1 cellular context compared by ENCODE assay signal in genomic region chr3:43286115-43286885, GRCh38.
A peak's percentile ranks its signal among the peaks of the same experiment; 100 is the strongest.
TF ChIP-seq lines count a peak whose summit lies in the region.

A gene with protein sequence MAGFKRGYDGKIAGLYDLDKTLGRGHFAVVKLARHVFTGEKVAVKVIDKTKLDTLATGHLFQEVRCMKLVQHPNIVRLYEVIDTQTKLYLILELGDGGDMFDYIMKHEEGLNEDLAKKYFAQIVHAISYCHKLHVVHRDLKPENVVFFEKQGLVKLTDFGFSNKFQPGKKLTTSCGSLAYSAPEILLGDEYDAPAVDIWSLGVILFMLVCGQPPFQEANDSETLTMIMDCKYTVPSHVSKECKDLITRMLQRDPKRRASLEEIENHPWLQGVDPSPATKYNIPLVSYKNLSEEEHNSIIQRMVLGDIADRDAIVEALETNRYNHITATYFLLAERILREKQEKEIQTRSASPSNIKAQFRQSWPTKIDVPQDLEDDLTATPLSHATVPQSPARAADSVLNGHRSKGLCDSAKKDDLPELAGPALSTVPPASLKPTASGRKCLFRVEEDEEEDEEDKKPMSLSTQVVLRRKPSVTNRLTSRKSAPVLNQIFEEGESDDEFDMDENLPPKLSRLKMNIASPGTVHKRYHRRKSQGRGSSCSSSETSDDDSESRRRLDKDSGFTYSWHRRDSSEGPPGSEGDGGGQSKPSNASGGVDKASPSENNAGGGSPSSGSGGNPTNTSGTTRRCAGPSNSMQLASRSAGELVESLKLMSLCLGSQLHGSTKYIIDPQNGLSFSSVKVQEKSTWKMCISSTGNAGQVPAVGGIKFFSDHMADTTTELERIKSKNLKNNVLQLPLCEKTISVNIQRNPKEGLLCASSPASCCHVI (plus strand): TSS chr3:43286540. CDS start chr3:43303204, 16,664 bp downstream.

TF ChIP-seq in HepG2, 621 proteins besides CTCF, POLR2A, EP300 and RAD21 (continued from another document):
- no peak for TF ChIP-seq ZNF83 (CRISPR knock-in tag; IDR thresholded peaks at IDR 0.05; ENCODE audit: borderline replicate concordance)
- TF ChIP-seq KDM1A (CRISPR knock-in tag; IDR thresholded peaks at IDR 0.05), result no peak
- no peak for TF ChIP-seq SOX5 (CRISPR knock-in tag; IDR thresholded peaks at IDR 0.05; ENCODE audit: borderline replicate concordance)
- TF ChIP-seq, protein P1, sequence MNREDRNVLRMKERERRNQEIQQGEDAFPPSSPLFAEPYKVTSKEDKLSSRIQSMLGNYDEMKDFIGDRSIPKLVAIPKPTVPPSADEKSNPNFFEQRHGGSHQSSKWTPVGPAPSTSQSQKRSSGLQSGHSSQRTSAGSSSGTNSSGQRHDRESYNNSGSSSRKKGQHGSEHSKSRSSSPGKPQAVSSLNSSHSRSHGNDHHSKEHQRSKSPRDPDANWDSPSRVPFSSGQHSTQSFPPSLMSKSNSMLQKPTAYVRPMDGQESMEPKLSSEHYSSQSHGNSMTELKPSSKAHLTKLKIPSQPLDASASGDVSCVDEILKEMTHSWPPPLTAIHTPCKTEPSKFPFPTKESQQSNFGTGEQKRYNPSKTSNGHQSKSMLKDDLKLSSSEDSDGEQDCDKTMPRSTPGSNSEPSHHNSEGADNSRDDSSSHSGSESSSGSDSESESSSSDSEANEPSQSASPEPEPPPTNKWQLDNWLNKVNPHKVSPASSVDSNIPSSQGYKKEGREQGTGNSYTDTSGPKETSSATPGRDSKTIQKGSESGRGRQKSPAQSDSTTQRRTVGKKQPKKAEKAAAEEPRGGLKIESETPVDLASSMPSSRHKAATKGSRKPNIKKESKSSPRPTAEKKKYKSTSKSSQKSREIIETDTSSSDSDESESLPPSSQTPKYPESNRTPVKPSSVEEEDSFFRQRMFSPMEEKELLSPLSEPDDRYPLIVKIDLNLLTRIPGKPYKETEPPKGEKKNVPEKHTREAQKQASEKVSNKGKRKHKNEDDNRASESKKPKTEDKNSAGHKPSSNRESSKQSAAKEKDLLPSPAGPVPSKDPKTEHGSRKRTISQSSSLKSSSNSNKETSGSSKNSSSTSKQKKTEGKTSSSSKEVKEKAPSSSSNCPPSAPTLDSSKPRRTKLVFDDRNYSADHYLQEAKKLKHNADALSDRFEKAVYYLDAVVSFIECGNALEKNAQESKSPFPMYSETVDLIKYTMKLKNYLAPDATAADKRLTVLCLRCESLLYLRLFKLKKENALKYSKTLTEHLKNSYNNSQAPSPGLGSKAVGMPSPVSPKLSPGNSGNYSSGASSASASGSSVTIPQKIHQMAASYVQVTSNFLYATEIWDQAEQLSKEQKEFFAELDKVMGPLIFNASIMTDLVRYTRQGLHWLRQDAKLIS (CRISPR knock-in tag; IDR thresholded peaks at IDR 0.05), result no peak
- TF ChIP-seq ZSCAN30 (CRISPR knock-in tag; IDR thresholded peaks at IDR 0.05), result no peak
- no peak for TF ChIP-seq ZNF720 (CRISPR knock-in tag; IDR thresholded peaks at IDR 0.05)
- TF ChIP-seq ZFP36 (IDR thresholded peaks at IDR 0.05; ENCODE audit: borderline replicate concordance, low read depth, low read length, partially characterized antibody), result no peak
- peak; percentile 24; the same call in 1 of the 2 replicates for TF ChIP-seq ZNF331 (CRISPR knock-in tag; IDR thresholded peaks at IDR 0.05)
- TF ChIP-seq GATA4 (IDR thresholded peaks at IDR 0.05; ENCODE audit: borderline replicate concordance, low read depth), result no peak
- TF ChIP-seq RARA (CRISPR knock-in tag; IDR thresholded peaks at IDR 0.05), result 0 out of 2 replicates have a peak, but pooled peaks have one; percentile 20
- peak; percentile 52; the same call in 1 of the 2 replicates for TF ChIP-seq SALL1 (CRISPR knock-in tag; IDR thresholded peaks at IDR 0.05)
- no peak for TF ChIP-seq PPARG (CRISPR knock-in tag; conservative IDR thresholded peaks at IDR 0.05)
- TF ChIP-seq, protein P2, sequence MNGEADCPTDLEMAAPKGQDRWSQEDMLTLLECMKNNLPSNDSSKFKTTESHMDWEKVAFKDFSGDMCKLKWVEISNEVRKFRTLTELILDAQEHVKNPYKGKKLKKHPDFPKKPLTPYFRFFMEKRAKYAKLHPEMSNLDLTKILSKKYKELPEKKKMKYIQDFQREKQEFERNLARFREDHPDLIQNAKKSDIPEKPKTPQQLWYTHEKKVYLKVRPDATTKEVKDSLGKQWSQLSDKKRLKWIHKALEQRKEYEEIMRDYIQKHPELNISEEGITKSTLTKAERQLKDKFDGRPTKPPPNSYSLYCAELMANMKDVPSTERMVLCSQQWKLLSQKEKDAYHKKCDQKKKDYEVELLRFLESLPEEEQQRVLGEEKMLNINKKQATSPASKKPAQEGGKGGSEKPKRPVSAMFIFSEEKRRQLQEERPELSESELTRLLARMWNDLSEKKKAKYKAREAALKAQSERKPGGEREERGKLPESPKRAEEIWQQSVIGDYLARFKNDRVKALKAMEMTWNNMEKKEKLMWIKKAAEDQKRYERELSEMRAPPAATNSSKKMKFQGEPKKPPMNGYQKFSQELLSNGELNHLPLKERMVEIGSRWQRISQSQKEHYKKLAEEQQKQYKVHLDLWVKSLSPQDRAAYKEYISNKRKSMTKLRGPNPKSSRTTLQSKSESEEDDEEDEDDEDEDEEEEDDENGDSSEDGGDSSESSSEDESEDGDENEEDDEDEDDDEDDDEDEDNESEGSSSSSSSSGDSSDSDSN (CRISPR knock-in tag; IDR thresholded peaks at IDR 0.05), result peak; percentile 48; the same call in 1 of the 2 replicates
- no peak for TF ChIP-seq ZNF768 (CRISPR knock-in tag; IDR thresholded peaks at IDR 0.05)
- TF ChIP-seq, protein P3, sequence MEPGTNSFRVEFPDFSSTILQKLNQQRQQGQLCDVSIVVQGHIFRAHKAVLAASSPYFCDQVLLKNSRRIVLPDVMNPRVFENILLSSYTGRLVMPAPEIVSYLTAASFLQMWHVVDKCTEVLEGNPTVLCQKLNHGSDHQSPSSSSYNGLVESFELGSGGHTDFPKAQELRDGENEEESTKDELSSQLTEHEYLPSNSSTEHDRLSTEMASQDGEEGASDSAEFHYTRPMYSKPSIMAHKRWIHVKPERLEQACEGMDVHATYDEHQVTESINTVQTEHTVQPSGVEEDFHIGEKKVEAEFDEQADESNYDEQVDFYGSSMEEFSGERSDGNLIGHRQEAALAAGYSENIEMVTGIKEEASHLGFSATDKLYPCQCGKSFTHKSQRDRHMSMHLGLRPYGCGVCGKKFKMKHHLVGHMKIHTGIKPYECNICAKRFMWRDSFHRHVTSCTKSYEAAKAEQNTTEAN (CRISPR knock-in tag; conservative IDR thresholded peaks at IDR 0.05), result 0 out of 2 replicates have a peak, but pooled peaks have one; percentile 37
- no peak for TF ChIP-seq ZNF143 (CRISPR knock-in tag; IDR thresholded peaks at IDR 0.05)
- TF ChIP-seq KLF6 (CRISPR knock-in tag; IDR thresholded peaks at IDR 0.05), result no peak
- no peak; the same call in 1 of the 2 replicates for TF ChIP-seq MXD4 (CRISPR knock-in tag; IDR thresholded peaks at IDR 0.05)
- no peak for TF ChIP-seq HDAC2 (CRISPR knock-in tag; IDR thresholded peaks at IDR 0.05)
- no peak for TF ChIP-seq ZNF841 (CRISPR knock-in tag; IDR thresholded peaks at IDR 0.05; ENCODE audit: borderline replicate concordance)
- TF ChIP-seq THAP11 (CRISPR knock-in tag; IDR thresholded peaks at IDR 0.05), result no peak
- TF ChIP-seq ZNF446 (CRISPR knock-in tag; IDR thresholded peaks at IDR 0.05), result 0 out of 2 replicates have a peak, but pooled peaks have one; percentile 38
- no peak for TF ChIP-seq ZMYM2 (CRISPR knock-in tag; IDR thresholded peaks at IDR 0.05)
- no peak for TF ChIP-seq ZBTB46 (CRISPR knock-in tag; IDR thresholded peaks at IDR 0.05; ENCODE audit: borderline replicate concordance)
- no peak for TF ChIP-seq GZF1 (CRISPR knock-in tag; IDR thresholded peaks at IDR 0.05)
- no peak for TF ChIP-seq ZNF326 (CRISPR knock-in tag; IDR thresholded peaks at IDR 0.05; ENCODE audit: borderline replicate concordance)
- TF ChIP-seq, protein P4, sequence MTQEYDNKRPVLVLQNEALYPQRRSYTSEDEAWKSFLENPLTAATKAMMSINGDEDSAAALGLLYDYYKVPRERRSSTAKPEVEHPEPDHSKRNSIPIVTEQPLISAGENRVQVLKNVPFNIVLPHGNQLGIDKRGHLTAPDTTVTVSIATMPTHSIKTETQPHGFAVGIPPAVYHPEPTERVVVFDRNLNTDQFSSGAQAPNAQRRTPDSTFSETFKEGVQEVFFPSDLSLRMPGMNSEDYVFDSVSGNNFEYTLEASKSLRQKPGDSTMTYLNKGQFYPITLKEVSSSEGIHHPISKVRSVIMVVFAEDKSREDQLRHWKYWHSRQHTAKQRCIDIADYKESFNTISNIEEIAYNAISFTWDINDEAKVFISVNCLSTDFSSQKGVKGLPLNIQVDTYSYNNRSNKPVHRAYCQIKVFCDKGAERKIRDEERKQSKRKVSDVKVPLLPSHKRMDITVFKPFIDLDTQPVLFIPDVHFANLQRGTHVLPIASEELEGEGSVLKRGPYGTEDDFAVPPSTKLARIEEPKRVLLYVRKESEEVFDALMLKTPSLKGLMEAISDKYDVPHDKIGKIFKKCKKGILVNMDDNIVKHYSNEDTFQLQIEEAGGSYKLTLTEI (CRISPR knock-in tag; conservative IDR thresholded peaks at IDR 0.05), result no peak
- peak; percentile 64 for TF ChIP-seq POLR2G (IDR thresholded peaks at IDR 0.05; ENCODE audit: low read depth, low read length)
- no peak for TF ChIP-seq ZNF747 (CRISPR knock-in tag; IDR thresholded peaks at IDR 0.05; ENCODE audit: borderline replicate concordance)
- peak; percentile 31; the same call in 1 of the 2 replicates for TF ChIP-seq KMT2B (CRISPR knock-in tag; IDR thresholded peaks at IDR 0.05)
- TF ChIP-seq RFXAP (CRISPR knock-in tag; IDR thresholded peaks at IDR 0.05; ENCODE audit: borderline replicate concordance), result 0 out of 2 replicates have a peak, but pooled peaks have one; percentile 45
